ENCODE assay signal across 8 cellular contexts in genomic region chr1:43945898-43946243, GRCh38. TPM values are rescaled to one million over a fixed set of nuclear protein-coding genes. Genes with fewer than 3 reads are reported as not detected.
DNase-seq lines count a peak whose midpoint lies in the region; ATAC-seq, FAIRE-seq and TF ChIP-seq lines count a peak whose summit lies in the region.

No MANE protein-coding gene starts in this region.

- H3K4me3 ChIP-seq in fibroblast of the aortic adventitia (ENCODE audit: low read depth, low read length) (peak overlapping the region; percentile 96), skeletal muscle cell (ENCODE audit: low read depth, low read length) (peak overlapping the region; percentile 87)

- CTCF ChIA-PET in T-cell (lab: Charles Lee) = interaction anchor here (0.5 to 1.5 kb wide), 10 partner anchors 11 to 296 kb away, joined by 3 to 17 read pairs (median 3); partner anchors contain the start of genes ARTN (in 1 of the 2), ATP6V0B (in 1 of the 2) and KDM4A (in 1 of the 2)

- H3K36me3 Mint-ChIP-seq in T-cell = peaks cover 11% of the 10 kb centered on the region

- H3K27me3 Mint-ChIP-seq in T-cell = no peaks in the 10 kb centered on the region

- peak; percentile 18 for FAIRE-seq in GM18507 (lab: Jason Lieb, UNC)

- peaks cover 44 to 56% (median 47%) of the 10 kb centered on the region in 3 donors for H3K4me1 Mint-ChIP-seq in T-cell

- ATAC-seq in T-cell (replicated peaks in 1 of 4) (no peak), GM21717 (IDR thresholded peaks at IDR 0.05; ENCODE audit: unreplicated experiment) (no peak), GM21528 (IDR thresholded peaks at IDR 0.05; ENCODE audit: low FRiP score, unreplicated experiment) (no peak)

- peak overlapping the region; percentile 90 to 96 for H3K27ac Mint-ChIP-seq in T-cell

- no peak for TF ChIP-seq CTCF in fibroblast of the aortic adventitia (IDR thresholded peaks at IDR 0.05; ENCODE audit: insufficient read depth, low read length)

- POLR2A ChIA-PET in T-cell (lab: Charles Lee) = interaction anchor here in 1 of 2 donors (0.7 kb wide), 1 partner anchor 14 kb away, joined by 3 read pairs; no protein-coding TSS in a partner anchor

- H3K4me3 Mint-ChIP-seq in T-cell = peak overlapping the region; percentile 85 to 88 (median 86)

- no peaks in the 10 kb centered on the region for H3K9me3 Mint-ChIP-seq in T-cell

- DNase-seq in GM18507 (ENCODE audit: extremely low spot score, insufficient read length, low read depth) = no peak
- no peak for DNase-seq in T-cell
- DNase-seq in fibroblast of the aortic adventitia (ENCODE audit: low read depth) = no peak
- no peak for DNase-seq in skeletal muscle cell (ENCODE audit: low read depth)
- DNase-seq in NCI-H146 treated with DMSO at 0.1 percent for 48 hours (lab: John Stamatoyannopoulos, UW; ENCODE audit: unreplicated experiment) = no peak
- no peak for DNase-seq in DMS 273 (lab: John Stamatoyannopoulos, UW; ENCODE audit: unreplicated experiment)

RNA-seq across cellular contexts. Expression of gene IPO13, which starts 0.9 kb away (rescaled TPM):
- total RNA-seq in T-cell = 10 to 100 TPM; 15.3 to 24.3 (median 22.1) TPM
- total RNA-seq in fibroblast of the aortic adventitia (ENCODE audit: low replicate concordance) = 16.2 and 20.8 TPM in 2 replicates

RNA-seq across cellular contexts. Expression of gene ARTN, which starts 12.3 kb away (rescaled TPM):
- total RNA-seq in T-cell = 1 to 10 TPM in 1 of 5 donors, under 1 TPM in 3, not detected in 1; 0.35 to 1.5 (median 0.51) TPM
- total RNA-seq in fibroblast of the aortic adventitia (ENCODE audit: low replicate concordance) = not detected in 2 replicates

RNA-seq across cellular contexts. Expression of gene DPH2, which starts 23.9 kb away (rescaled TPM):
- total RNA-seq in T-cell = 10 to 100 TPM; 22.1 to 46.6 (median 41.8) TPM
- 15.1 and 15.6 TPM in 2 replicates for total RNA-seq in fibroblast of the aortic adventitia (ENCODE audit: low replicate concordance)

RNA-seq across cellular contexts. Expression of gene ATP6V0B, which starts 28.9 kb away (rescaled TPM):
- 10 to 100 TPM; 57.5 to 88.6 (median 69.5) TPM for total RNA-seq in T-cell
- total RNA-seq in fibroblast of the aortic adventitia (ENCODE audit: low replicate concordance) = 47.3 and 53.1 TPM in 2 replicates

RNA-seq across cellular contexts. Expression of gene B4GALT2, which starts 33.1 kb away (rescaled TPM):
- total RNA-seq in T-cell = 1 to 10 TPM; 1.2 to 5.3 (median 3.1) TPM
- 19.7 and 99.1 TPM in 2 replicates for total RNA-seq in fibroblast of the aortic adventitia (ENCODE audit: low replicate concordance)
